Comparison of ENCODE assay signal across 7 cellular contexts in genomic region chr10:133687689-133688440, GRCh38.
DNase-seq lines count a peak whose midpoint lies in the region; ATAC-seq and TF ChIP-seq lines count a peak whose summit lies in the region.
"Not testable (repeated sequence)": the region's sequence is repeated elsewhere in the genome, so short reads cannot be mapped to it uniquely, and the experiment has no call there.

No MANE protein-coding gene starts in this region.

- ATAC-seq in GM19395 (IDR thresholded peaks at IDR 0.05; ENCODE audit: unreplicated experiment) (peak; percentile 54), GM21825 (IDR thresholded peaks at IDR 0.05; ENCODE audit: unreplicated experiment) (peak; percentile 51), HG02943 (IDR thresholded peaks at IDR 0.05; ENCODE audit: low read depth, unreplicated experiment) (peak; percentile 49), HG03457 (IDR thresholded peaks at IDR 0.05; ENCODE audit: unreplicated experiment) (peak; percentile 44), gastroesophageal sphincter (peak; percentile 81), natural killer cell (peak in 2 of 3 donors; percentile 29 to 68)
- peak; percentile 41 for ATAC-seq in activated CD8-positive, alpha-beta T cell treated with anti-CD3 and anti-CD28 coated beads, Interleukin-2, amount 10 ng/mL, durations not matched to agents 7 days and 5 days

- intact Hi-C loops in natural killer cell (cut with micrococcal nuclease) = not testable (repeated sequence)

- H3K4me1 ChIP-seq in gastroesophageal sphincter = not testable (repeated sequence)

- not testable (repeated sequence) for H3K27ac ChIP-seq in gastroesophageal sphincter

- H3K36me3 Mint-ChIP-seq in activated CD8-positive, alpha-beta T cell treated with anti-CD3 and anti-CD28 coated beads, Interleukin-2, amount 10 ng/mL, durations not matched to agents 7 days and 5 days (ENCODE audit: low read depth); natural killer cell: not testable (repeated sequence)

- not testable (repeated sequence) for TF ChIP-seq CTCF in gastroesophageal sphincter (IDR thresholded peaks at IDR 0.05); natural killer cell (IDR thresholded peaks at IDR 0.05)

- not testable (repeated sequence) for H3K9me3 Mint-ChIP-seq in activated CD8-positive, alpha-beta T cell treated with anti-CD3 and anti-CD28 coated beads, Interleukin-2, amount 10 ng/mL, durations not matched to agents 7 days and 5 days (ENCODE audit: insufficient read depth); natural killer cell

- not testable (repeated sequence) for TF ChIP-seq POLR2A in gastroesophageal sphincter (IDR thresholded peaks at IDR 0.05)

- not testable (repeated sequence) for H3K36me3 ChIP-seq in gastroesophageal sphincter

- WGBS in gastroesophageal sphincter (ENCODE audit: low coverage in 1 of 2), 2 donors = 41 to 43% methylated on average over 6 of the region's 6 CpGs

- CTCF ChIA-PET in activated CD8-positive, alpha-beta T cell treated with anti-CD3 and anti-CD28 coated beads, Interleukin-2, amount 10 ng/mL, durations not matched to agents 7 days and 5 days (lab: Charles Lee) = not testable (repeated sequence)

- not testable (repeated sequence) for H3K9me3 ChIP-seq in gastroesophageal sphincter

- not testable (repeated sequence) for H3K27ac Mint-ChIP-seq in activated CD8-positive, alpha-beta T cell treated with anti-CD3 and anti-CD28 coated beads, Interleukin-2, amount 10 ng/mL, durations not matched to agents 7 days and 5 days; natural killer cell

- H3K4me3 ChIP-seq in gastroesophageal sphincter = not testable (repeated sequence)

- not testable (repeated sequence) for TF ChIP-seq EP300 in gastroesophageal sphincter (IDR thresholded peaks at IDR 0.05)

- H3K27me3 ChIP-seq in gastroesophageal sphincter = not testable (repeated sequence)

- H3K4me1 Mint-ChIP-seq in activated CD8-positive, alpha-beta T cell treated with anti-CD3 and anti-CD28 coated beads, Interleukin-2, amount 10 ng/mL, durations not matched to agents 7 days and 5 days (ENCODE audit: low read depth); natural killer cell: not testable (repeated sequence)

- POLR2A ChIA-PET in activated CD8-positive, alpha-beta T cell treated with anti-CD3 and anti-CD28 coated beads, Interleukin-2, amount 10 ng/mL, durations not matched to agents 7 days and 5 days (lab: Charles Lee) = not testable (repeated sequence)

- not testable (repeated sequence) for DNase-seq in activated CD8-positive, alpha-beta T cell treated with anti-CD3 and anti-CD28 coated beads, Interleukin-2, amount 10 ng/mL, durations not matched to agents 7 days and 5 days; natural killer cell

- not testable (repeated sequence) for H3K4me3 Mint-ChIP-seq in activated CD8-positive, alpha-beta T cell treated with anti-CD3 and anti-CD28 coated beads, Interleukin-2, amount 10 ng/mL, durations not matched to agents 7 days and 5 days; natural killer cell

- not testable (repeated sequence) for H3K27me3 Mint-ChIP-seq in activated CD8-positive, alpha-beta T cell treated with anti-CD3 and anti-CD28 coated beads, Interleukin-2, amount 10 ng/mL, durations not matched to agents 7 days and 5 days (ENCODE audit: low read depth); natural killer cell (ENCODE audit: low read depth in 2 of 2)
